8 cellular contexts compared by ENCODE assay signal in genomic region chr17:7354262-7354781, GRCh38. TPM values are rescaled to one million over a fixed set of nuclear protein-coding genes. Genes with fewer than 3 reads are reported as not detected.
DNase-seq lines count a peak whose midpoint lies in the region; ATAC-seq and TF ChIP-seq lines count a peak whose summit lies in the region.

No MANE protein-coding gene starts in this region.

- peaks cover 28% of the 10 kb centered on the region for H3K4me1 ChIP-seq in PC-9 (replicated peaks; ENCODE audit: insufficient read depth)
- H3K4me1 ChIP-seq in endodermal cell (ENCODE audit: control insufficient read depth, insufficient read depth, low read length) = peaks cover 5% of the 10 kb centered on the region

- ATAC-seq in GM21576 (IDR thresholded peaks at IDR 0.05; ENCODE audit: unreplicated experiment) = no peak

- peaks cover 24% of the 10 kb centered on the region for H3K27me3 Mint-ChIP-seq in endodermal cell (ENCODE audit: insufficient read depth)

- no peak overlapping the region for H3K4me3 Mint-ChIP-seq in endodermal cell

- H3K27ac ChIP-seq in PC-9 (no peak overlapping the region), endodermal cell (ENCODE audit: low read depth, low read length) (peak overlapping the region; percentile 21)

- CTCF ChIA-PET in PC-9 (lab: Charles Lee) = interaction anchor here (0.5 kb wide), 1 partner anchor 25 kb away, joined by 3 read pairs; no protein-coding TSS in a partner anchor

- H3K27ac Mint-ChIP-seq in endodermal cell = no peak overlapping the region

- H3K79me2 ChIP-seq in PC-9 (ENCODE audit: low read depth) = peaks cover 43% of the 10 kb centered on the region

- H3K9ac ChIP-seq in endodermal cell (ENCODE audit: extremely low read depth, low read length, poor library complexity, severe bottlenecking) = no peak overlapping the region

- WGBS in endodermal cell (ENCODE audit: insufficient coverage in 1 of 2, insufficient read length in 1 of 2), 2 experiments = 47 to 89% methylated on average over 2 to 8 of the region's 8 CpGs

- no peak overlapping the region for H2AFZ ChIP-seq in PC-9

- TF ChIP-seq CTCF in PC-9 (conservative IDR thresholded peaks at IDR 0.05) (no peak), endodermal cell (conservative IDR thresholded peaks at IDR 0.05) (no peak)

- DNase-seq in NCI-H146 (lab: John Stamatoyannopoulos, UW) (peak; percentile 28), NCI-H146 treated with DMSO at 0.1 percent for 48 hours (lab: John Stamatoyannopoulos, UW; ENCODE audit: unreplicated experiment) (no peak), PC-9 (peak in 1 of 2 experiments; percentile 36), endodermal cell (no peak), putamen (ENCODE audit: low spot score) (peak; percentile 16), amniotic stem cell (lab: John Stamatoyannopoulos, UW) (no peak)
- no peak for DNase-seq in activated effector memory CD4-positive, alpha-beta T cell treated with Interleukin-2 at 50 U/mL for 16 hours

- H3K9me3 ChIP-seq in PC-9 (ENCODE audit: insufficient read depth, low read depth) (no peaks in the 10 kb centered on the region), endodermal cell (ENCODE audit: control insufficient read depth, low read length) (no peaks in the 10 kb centered on the region)

- H3K27me3 ChIP-seq in PC-9 (ENCODE audit: insufficient read depth, low read depth) = no peaks in the 10 kb centered on the region
- H3K27me3 ChIP-seq in endodermal cell (ENCODE audit: control insufficient read depth, insufficient read depth, low read length, poor library complexity, severe bottlenecking) = no peaks in the 10 kb centered on the region

- peaks cover 34% of the 10 kb centered on the region for H3F3A ChIP-seq in PC-9 (ENCODE audit: insufficient read depth, low read depth)

- H3K4me2 ChIP-seq in PC-9 = peak overlapping the region; percentile 91

- POLR2A ChIA-PET in PC-9 (lab: Charles Lee; ENCODE audit: unreplicated experiment) = interaction anchor here (0.5 to 0.7 kb wide), 2 partner anchors 25 to 39 kb away, joined by 5 to 16 read pairs; no protein-coding TSS in a partner anchor

- BruUV-seq in PC-9 (replicated peaks; lab: Mats Ljungman, UMichigan) = no TSS peak

- H3K36me3 ChIP-seq in PC-9 (ENCODE audit: low read depth) = no peaks in the 10 kb centered on the region
- H3K36me3 ChIP-seq in endodermal cell (ENCODE audit: control insufficient read depth, insufficient read depth, low read length) = no peaks in the 10 kb centered on the region

- no peaks in the 10 kb centered on the region for H3K36me3 Mint-ChIP-seq in endodermal cell (ENCODE audit: low read depth)

- H3K9me2 ChIP-seq in PC-9 (ENCODE audit: insufficient read depth) = no peaks in the 10 kb centered on the region

- H3K9me3 Mint-ChIP-seq in endodermal cell = no peaks in the 10 kb centered on the region

- intact Hi-C loops in PC-9 (cut with micrococcal nuclease; ENCODE audit: unreplicated experiment) = loop anchor here (5.0 kb wide), 1 partner anchor 48 kb away; the partner anchor contains the start of gene TMEM256

- peak overlapping the region; percentile 86; the same call in 1 of the 2 replicates for H3K4me3 ChIP-seq in PC-9
- no peak overlapping the region for H3K4me3 ChIP-seq in endodermal cell (ENCODE audit: low read length)

- peaks cover 11% of the 10 kb centered on the region for H3K4me1 Mint-ChIP-seq in endodermal cell

- H4K20me1 ChIP-seq in PC-9 (ENCODE audit: insufficient read depth) = peaks cover 15% of the 10 kb centered on the region

RNA-seq across cellular contexts. Expression of gene TMEM95, which starts 0.6 kb away (rescaled TPM):
- total RNA-seq in PC-9 (2021) (0.45 and 0.50 TPM in 2 replicates), endodermal cell (not detected)
- not detected for polyA plus RNA-seq in endodermal cell (2013, experiment 1 of 2)
- polyA plus RNA-seq in endodermal cell (2013, experiment 2 of 2) = not detected

RNA-seq across cellular contexts. Expression of gene KCTD11, which starts 2.4 kb away (rescaled TPM):
- total RNA-seq in PC-9 (2021) (16.4 and 18.3 TPM in 2 replicates), endodermal cell (1 to 10 TPM; 7.1 to 8.4 TPM)
- 9.4 TPM for polyA plus RNA-seq in endodermal cell (2013, experiment 1 of 2)
- 8.9 TPM for polyA plus RNA-seq in endodermal cell (2013, experiment 2 of 2)

RNA-seq across cellular contexts. Expression of gene ACAP1, which starts 18.0 kb away (rescaled TPM):
- total RNA-seq in PC-9 (2021) (10.9 and 28.5 TPM in 2 replicates), endodermal cell (1 to 10 TPM; 4.5 to 8.4 TPM)
- 5.0 TPM for polyA plus RNA-seq in endodermal cell (2013, experiment 1 of 2)
- polyA plus RNA-seq in endodermal cell (2013, experiment 2 of 2) = 1.4 TPM

RNA-seq across cellular contexts. Expression of gene NEURL4, which starts 25.2 kb away (rescaled TPM):
- total RNA-seq in PC-9 (2021) (46.5 and 57.9 TPM in 2 replicates), endodermal cell (10 to 100 TPM; 51.3 to 52.7 TPM)
- polyA plus RNA-seq in endodermal cell (2013, experiment 1 of 2) = 38.0 TPM
- polyA plus RNA-seq in endodermal cell (2013, experiment 2 of 2) = 30.5 TPM

RNA-seq across cellular contexts. Expression of gene TNK1, which starts 26.6 kb away (rescaled TPM):
- total RNA-seq in PC-9 (2021) (15.8 and 18.8 TPM in 2 replicates), endodermal cell (10 to 100 TPM; 11.0 to 11.7 TPM)
- 2.7 TPM for polyA plus RNA-seq in endodermal cell (2013, experiment 1 of 2)
- 1.7 TPM for polyA plus RNA-seq in endodermal cell (2013, experiment 2 of 2)

Comparison
In these comparisons a context has a peak if more than half of its experiments do, and no peak if none do; other contexts are left out.
1. DNase-seq: peak in NCI-H146 (single experiment) and putamen (single experiment); none in NCI-H146 treated with DMSO at 0.1 percent for 48 hours (single experiment), endodermal cell (single experiment), activated effector memory CD4-positive, alpha-beta T cell treated with Interleukin-2 at 50 U/mL for 16 hours (single experiment) and amniotic stem cell (single experiment).